15 cellular contexts compared by ENCODE assay signal in the genomic region with DNA sequence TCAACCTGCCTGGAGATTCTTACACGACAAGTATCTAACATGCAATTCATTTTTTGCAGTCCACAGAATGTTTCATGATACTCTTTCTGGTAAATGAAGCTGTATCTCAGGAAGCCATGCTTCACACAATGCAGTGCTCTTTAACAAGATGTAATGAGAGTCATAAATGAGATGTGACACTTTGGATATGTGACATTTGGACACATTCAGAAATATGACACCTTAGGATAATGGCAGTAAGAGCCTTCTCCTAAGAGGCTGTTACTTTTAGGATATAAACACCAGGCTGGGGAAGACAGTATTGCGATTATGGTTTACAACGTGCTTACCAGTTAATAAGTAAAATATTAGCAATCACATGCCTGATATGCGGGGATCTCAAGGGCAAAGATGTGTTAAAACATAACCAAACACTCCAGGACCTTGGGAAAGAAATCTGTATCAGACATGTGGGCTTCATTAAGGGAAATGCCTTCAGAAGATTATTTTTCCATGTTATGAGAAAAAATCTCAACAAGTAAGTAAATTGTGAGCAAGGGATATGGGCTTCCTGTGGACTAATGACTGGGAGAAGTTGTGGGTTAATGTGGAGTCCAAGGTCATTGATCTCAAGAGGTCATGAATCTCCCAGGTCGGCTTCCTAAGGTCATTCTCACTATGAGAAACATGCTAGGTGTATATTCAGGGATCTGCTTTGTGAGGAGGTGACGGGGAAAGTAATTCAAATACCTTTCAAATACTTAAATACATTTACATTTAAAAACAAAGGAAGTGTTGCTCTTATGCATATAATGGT.
DNase-seq lines count a peak whose midpoint lies in the region; TF ChIP-seq lines count a peak whose summit lies in the region.
"Had no signal": no experiment of that assay in that cellular context is flagged by ENCODE, and none has a peak within 500 bp of the region (broad histone marks: within the 10 kb centered on the region; RNA-seq: fewer than 3 reads in every experiment).

No MANE protein-coding gene starts in this region.

- peaks cover 11% of the 10 kb centered on the region for H3K79me1 ChIP-seq in mesenchymal stem cell (replicated peaks; ENCODE audit: low read length, poor library complexity, severe bottlenecking)

- H2AFZ ChIP-seq in mesenchymal stem cell (ENCODE audit: low read depth, low read length), result no peak overlapping the region

- H2BK12ac ChIP-seq in mesenchymal stem cell (ENCODE audit: low read length in 2 of 2), result no peak overlapping the region

- no peak overlapping the region for H3K4ac ChIP-seq in mesenchymal stem cell (ENCODE audit: low read depth in 1 of 2, low read length in 2 of 2)

- no peaks in the 10 kb centered on the region for H3K9me3 ChIP-seq in mesenchymal stem cell (ENCODE audit: control insufficient read depth, low read length)
- H3K9me3 ChIP-seq in esophagus muscularis mucosa, result no peaks in the 10 kb centered on the region

- H3K23ac ChIP-seq in mesenchymal stem cell (ENCODE audit: low read length in 2 of 2), result no peak overlapping the region

- no peak overlapping the region for H3K18ac ChIP-seq in mesenchymal stem cell (ENCODE audit: low read depth in 1 of 2, low read length in 2 of 2)

- H3K27ac ChIP-seq in mesenchymal stem cell (ENCODE audit: low read length, poor library complexity, severe bottlenecking) (peak overlapping the region; percentile 93), esophagus muscularis mucosa (replicated peaks in 1 of 4) (no peak overlapping the region)
- H3K27ac ChIP-seq: WERI-Rb-1 had no signal

- no peak overlapping the region for H3K9ac ChIP-seq in mesenchymal stem cell (ENCODE audit: low read length)

- intact Hi-C loops in esophagus muscularis mucosa (cut with DNase I), result no loop called here

- no peak for TF ChIP-seq EP300 in esophagus muscularis mucosa (IDR thresholded peaks at IDR 0.05)

- no peak overlapping the region for H4K91ac ChIP-seq in mesenchymal stem cell (ENCODE audit: low read length)

- H2BK15ac ChIP-seq in mesenchymal stem cell (ENCODE audit: low read depth, poor library complexity, severe bottlenecking), result no peak overlapping the region

- H3K4me1 ChIP-seq in mesenchymal stem cell (ENCODE audit: control insufficient read depth, insufficient read depth, low read depth, low read length) (peaks cover 15% of the 10 kb centered on the region), esophagus muscularis mucosa (peaks cover 46 to 99% (median 86%) of the 10 kb centered on the region in 4 donors)

- DNase-seq in AG10803 (ENCODE audit: low read depth), result peak; percentile 31
- DNase-seq in NCI-H2107 (lab: John Stamatoyannopoulos, UW), result peak; percentile 14
- DNase-seq in fibroblast of gingiva (ENCODE audit: low read depth), result peak; percentile 38
- DNase-seq in mesenchymal stem cell, result no peak
- DNase-seq in GF-D8 (lab: John Stamatoyannopoulos, UW), result no peak
- no peak for DNase-seq in NCI-H1930 (lab: John Stamatoyannopoulos, UW)
- DNase-seq in erythroblast (lab: John Stamatoyannopoulos, UW), result no peak
- no peak for DNase-seq in esophagus muscularis mucosa (ENCODE audit: extremely low spot score)
- DNase-seq: activated CD8-positive, alpha-beta T cell treated with anti-CD3 and anti-CD28 coated beads for 36 hours; activated T-cell treated with anti-CD3 and anti-CD28 coated beads, Interleukin-2, amount 50 U/mL, for 72 hours; central memory CD4-positive, alpha-beta T cell; effector CD8-positive, alpha-beta T cell; NCI-H2029; substantia nigra; WERI-Rb-1 had no signal

- no peak overlapping the region for H4K8ac ChIP-seq in mesenchymal stem cell (ENCODE audit: low read length)

- no peak overlapping the region for H3K4me3 ChIP-seq in AG10803 (ENCODE audit: low read length)
- no peak overlapping the region for H3K4me3 ChIP-seq in mesenchymal stem cell (ENCODE audit: insufficient read depth in 1 of 2, low read depth in 1 of 2, low read length in 2 of 2)
- H3K4me3 ChIP-seq in esophagus muscularis mucosa, result no peak overlapping the region

- H2BK120ac ChIP-seq in mesenchymal stem cell (ENCODE audit: low read depth, low read length), result no peak overlapping the region

- H2BK5ac ChIP-seq in mesenchymal stem cell (ENCODE audit: low read depth, low read length, poor library complexity, severe bottlenecking), result no peak overlapping the region

- H2AK5ac ChIP-seq in mesenchymal stem cell (ENCODE audit: low read length, severe bottlenecking), result no peak overlapping the region

- peak overlapping the region; percentile 44 for H3K4me2 ChIP-seq in mesenchymal stem cell (ENCODE audit: low read length, poor library complexity, severe bottlenecking)

- H3K36me3 ChIP-seq in mesenchymal stem cell (ENCODE audit: control insufficient read depth in 1 of 2, insufficient read depth in 2 of 2, low read depth in 1 of 2, low read length in 2 of 2) (no peaks in the 10 kb centered on the region), esophagus muscularis mucosa (no peaks in the 10 kb centered on the region)
- H3K36me3 ChIP-seq: WERI-Rb-1 had no signal

- TF ChIP-seq CTCF in AG10803 (conservative IDR thresholded peaks at IDR 0.05; ENCODE audit: low read length) (no peak), esophagus muscularis mucosa (IDR thresholded peaks at IDR 0.05) (no peak)

- no peak overlapping the region for H3K14ac ChIP-seq in mesenchymal stem cell (ENCODE audit: low read length in 2 of 2)

- no peaks in the 10 kb centered on the region for H3K27me3 ChIP-seq in mesenchymal stem cell (ENCODE audit: control insufficient read depth in 1 of 2, insufficient read depth in 1 of 2, low read length in 2 of 2)
- H3K27me3 ChIP-seq in esophagus muscularis mucosa, result no peaks in the 10 kb centered on the region

- TF ChIP-seq POLR2A in erythroblast (IDR thresholded peaks at IDR 0.05; ENCODE audit: low read length), result no peak
- no peak for TF ChIP-seq POLR2A in esophagus muscularis mucosa (IDR thresholded peaks at IDR 0.05; ENCODE audit: low read depth)

- WGBS in mesenchymal stem cell, result 64% methylated on average over 1 of the region's 6 CpGs
- 82% methylated on average over 6 of the region's 6 CpGs for WGBS in esophagus muscularis mucosa

Comparison
In these comparisons a context has a peak if more than half of its experiments do, and no peak if none do; other contexts are left out.
1. DNase-seq: peak in AG10803 (single experiment), NCI-H2107 (single experiment) and fibroblast of gingiva (single experiment); none in mesenchymal stem cell (single experiment), GF-D8 (single experiment), NCI-H1930 (0 of 2), erythroblast (0 of 2) and esophagus muscularis mucosa (single experiment).